In genomic region chr2:231383701-231384435, GRCh38 we compare ENCODE assay signal across 24 cellular contexts. TPM values are rescaled to one million over a fixed set of nuclear protein-coding genes. Genes with fewer than 3 reads are reported as not detected.
A peak's percentile ranks its signal among the peaks of the same experiment; 100 is the strongest.
DNase-seq lines count a peak whose midpoint lies in the region; ATAC-seq and TF ChIP-seq lines count a peak whose summit lies in the region.
"Had no signal": no experiment of that assay in that cellular context is flagged by ENCODE, and none has a peak within 500 bp of the region (broad histone marks: within the 10 kb centered on the region; RNA-seq: fewer than 3 reads in every experiment).

No MANE protein-coding gene starts in this region.

- H3K9me3 ChIP-seq in Panc1 (ENCODE audit: control insufficient read depth, insufficient read depth, low read depth, low read length) (peaks cover 7% of the 10 kb centered on the region; the same call in 1 of the 2 replicates), ascending aorta (no peaks in the 10 kb centered on the region), OCI-LY7 (ENCODE audit: low read length) (peaks cover 8% of the 10 kb centered on the region; the same call in 1 of the 2 replicates)
- H3K9me3 ChIP-seq: thyroid gland had no signal

- no peaks in the 10 kb centered on the region for H4K20me1 ChIP-seq in OCI-LY7 (ENCODE audit: insufficient read depth, low read length)

- TF ChIP-seq CTCF in Panc1 (IDR thresholded peaks at IDR 0.05) (no peak), ascending aorta (IDR thresholded peaks at IDR 0.05) (no peak), OCI-LY7 (conservative IDR thresholded peaks at IDR 0.05; ENCODE audit: low read length) (no peak)

- H3K4me3 ChIP-seq in Panc1 (ENCODE audit: low read depth in 2 of 2, low read length in 2 of 2) (no peak overlapping the region), ascending aorta (no peak overlapping the region), OCI-LY7 (ENCODE audit: low read depth, low read length, poor library complexity, severe bottlenecking) (no peak overlapping the region)
- H3K4me3 ChIP-seq: skin epidermis, thyroid gland had no signal

- H3K36me3 ChIP-seq in Panc1 (ENCODE audit: control insufficient read depth, insufficient read depth, low read length) = no peaks in the 10 kb centered on the region
- no peaks in the 10 kb centered on the region for H3K36me3 ChIP-seq in ascending aorta
- H3K36me3 ChIP-seq in OCI-LY7 (ENCODE audit: insufficient read depth, low read length) = no peaks in the 10 kb centered on the region
- H3K36me3 ChIP-seq: thyroid gland had no signal

- H3K27ac ChIP-seq in Panc1 (ENCODE audit: low read length) (peak overlapping the region; percentile 46), ascending aorta (no peak overlapping the region), OCI-LY7 (ENCODE audit: low read depth, low read length, poor library complexity, severe bottlenecking) (no peak overlapping the region)
- H3K27ac ChIP-seq: skin epidermis, thyroid gland had no signal

- ATAC-seq in Panc1 = peak; percentile 17; the same call in 1 of the 2 replicates
- ATAC-seq in left colon = peak; percentile 81
- ATAC-seq in stimulated activated naive B cell treated with anti-CD40 and anti-IgM and Interleukin-4, amounts not matched to agents 10 μg/mL and 1 μg/mL and 100 μg/mL, for 72 hours (replicated peaks) = peak; percentile 23 to 41
- ATAC-seq in stimulated activated memory B cell treated with anti-CD40 and anti-IgM and Interleukin-4, amounts not matched to agents 10 μg/mL and 1 μg/mL and 100 μg/mL, for 72 hours = no peak
- ATAC-seq: HepG2, T-cell had no signal

- CTCF ChIA-PET in Panc1 (lab: Charles Lee) = interaction anchor here (0.6 kb wide), 1 partner anchor 13 kb away, joined by 4 read pairs; no protein-coding TSS in a partner anchor
- CTCF ChIA-PET in OCI-LY7 (lab: Charles Lee; ENCODE audit: unreplicated experiment) = no interaction called here

- H3K27me3 ChIP-seq in Panc1 (ENCODE audit: control insufficient read depth, insufficient read depth, low read length) (no peaks in the 10 kb centered on the region), ascending aorta (no peaks in the 10 kb centered on the region)
- H3K27me3 ChIP-seq: thyroid gland had no signal

- H2AFZ ChIP-seq in OCI-LY7 (ENCODE audit: low read length) = no peak overlapping the region

- no peaks in the 10 kb centered on the region for H3K27me3 Mint-ChIP-seq in stimulated activated naive B cell treated with anti-CD40 and anti-IgM and Interleukin-4, amounts not matched to agents 10 μg/mL and 1 μg/mL and 100 μg/mL, for 72 hours
- H3K27me3 Mint-ChIP-seq in stimulated activated memory B cell treated with anti-CD40 and anti-IgM and Interleukin-4, amounts not matched to agents 10 μg/mL and 1 μg/mL and 100 μg/mL, for 72 hours = peaks cover 10% of the 10 kb centered on the region
- H3K27me3 Mint-ChIP-seq: stimulated activated naive CD8-positive, alpha-beta T cell treated with anti-CD3 and anti-CD28 coated beads, Interleukin-15, Interleukin-2, amounts not matched to agents 100 ng/mL and 50 ng/mL, for 24 hours had no signal

- H3K36me3 Mint-ChIP-seq in stimulated activated naive B cell treated with anti-CD40 and anti-IgM and Interleukin-4, amounts not matched to agents 10 μg/mL and 1 μg/mL and 100 μg/mL, for 72 hours = peaks cover 14 to 23% of the 10 kb centered on the region in 2 donors
- peaks cover 20% of the 10 kb centered on the region for H3K36me3 Mint-ChIP-seq in stimulated activated memory B cell treated with anti-CD40 and anti-IgM and Interleukin-4, amounts not matched to agents 10 μg/mL and 1 μg/mL and 100 μg/mL, for 72 hours
- H3K36me3 Mint-ChIP-seq: T-cell had no signal

- no peak overlapping the region for H3K27ac Mint-ChIP-seq in stimulated activated naive B cell treated with anti-CD40 and anti-IgM and Interleukin-4, amounts not matched to agents 10 μg/mL and 1 μg/mL and 100 μg/mL, for 72 hours
- H3K27ac Mint-ChIP-seq in stimulated activated memory B cell treated with anti-CD40 and anti-IgM and Interleukin-4, amounts not matched to agents 10 μg/mL and 1 μg/mL and 100 μg/mL, for 72 hours = no peak overlapping the region
- H3K27ac Mint-ChIP-seq: stimulated activated naive CD8-positive, alpha-beta T cell treated with anti-CD3 and anti-CD28 coated beads, Interleukin-15, Interleukin-2, amounts not matched to agents 100 ng/mL and 50 ng/mL, for 24 hours; T-cell had no signal

- intact Hi-C loops in Panc1 (cut with micrococcal nuclease; ENCODE audit: unreplicated experiment) = no loop called here
- intact Hi-C loops in left colon (cut with DNase I, micrococcal nuclease) = no loop called here
- intact Hi-C loops in ascending aorta (cut with DNase I) = no loop called here
- intact Hi-C loops in OCI-LY7 (cut with micrococcal nuclease; ENCODE audit: unreplicated experiment) = no loop called here

- POLR2A ChIA-PET in Panc1 (lab: Charles Lee) (interaction anchor here (0.7 kb wide), 1 partner anchor 18 kb away, joined by 3 read pairs; no protein-coding TSS in a partner anchor), OCI-LY7 (lab: Charles Lee) (no interaction called here)

- H3K4me1 ChIP-seq in Panc1 (ENCODE audit: control insufficient read depth, insufficient read depth, low read length) (peaks cover 24% of the 10 kb centered on the region), ascending aorta (peaks cover 0 to 2% of the 10 kb centered on the region in 2 donors), OCI-LY7 (ENCODE audit: insufficient read depth, low read length, poor library complexity, severe bottlenecking) (no peaks in the 10 kb centered on the region)
- H3K4me1 ChIP-seq: thyroid gland had no signal

- BruUV-seq in Panc1 (replicated peaks; lab: Mats Ljungman, UMichigan) (no TSS peak), OCI-LY7 (replicated peaks; lab: Mats Ljungman, UMichigan) (no TSS peak)

- no peaks in the 10 kb centered on the region for H3K9me2 ChIP-seq in OCI-LY7 (ENCODE audit: insufficient read depth, low read length)

- DNase-seq in NK-92 treated with Interleukin-12 subunit alpha and Interleukin-12 subunit beta, amount 100 ng/mL, for 24 hours (lab: John Stamatoyannopoulos, UW) = peak; percentile 75
- DNase-seq in NK-92 (lab: John Stamatoyannopoulos, UW; ENCODE audit: unreplicated experiment) (no peak), Panc1 (ENCODE audit: low read depth, low spot score) (no peak), left colon (peak; percentile 50 to 60), ascending aorta (ENCODE audit: low spot score in 2 of 2) (no peak), OCI-LY7 (ENCODE audit: low spot score) (no peak)
- DNase-seq in stimulated activated naive B cell treated with anti-CD40 and anti-IgM and Interleukin-4, amounts not matched to agents 10 μg/mL and 1 μg/mL and 100 μg/mL, for 72 hours = no peak
- DNase-seq: 8988T; activated CD4-positive, alpha-beta T cell treated with anti-CD3 and anti-CD28 coated beads for 4 hours; activated naive CD4-positive, alpha-beta T cell treated with anti-CD3 and anti-CD28 coated beads, Interleukin-2, amount 50 U/mL, for 16 hours; AML-193; anterior cingulate cortex; central memory CD4-positive, alpha-beta T cell; NCI-H1436; NCI-H2171 treated with DMSO at 0.1 percent for 48 hours; NCI-H526; Right ventricle myocardium superior; stimulated activated CD4-positive, alpha-beta T cell treated with anti-CD3 and anti-CD28 coated beads, Interleukin-2, amount 100 ng/mL, for 48 hours; thyroid gland had no signal

- in situ Hi-C loops in Panc1 (cut with HindIII; ENCODE audit: low pct_unique_long_range_greater_than_20kb, low sequenced_read_pairs) = no loop called here

- H3K4me3 Mint-ChIP-seq in stimulated activated naive B cell treated with anti-CD40 and anti-IgM and Interleukin-4, amounts not matched to agents 10 μg/mL and 1 μg/mL and 100 μg/mL, for 72 hours = no peak overlapping the region
- no peak overlapping the region for H3K4me3 Mint-ChIP-seq in stimulated activated memory B cell treated with anti-CD40 and anti-IgM and Interleukin-4, amounts not matched to agents 10 μg/mL and 1 μg/mL and 100 μg/mL, for 72 hours
- H3K4me3 Mint-ChIP-seq: stimulated activated naive CD8-positive, alpha-beta T cell treated with anti-CD3 and anti-CD28 coated beads, Interleukin-15, Interleukin-2, amounts not matched to agents 100 ng/mL and 50 ng/mL, for 24 hours; T-cell had no signal

- peaks cover 29 to 31% of the 10 kb centered on the region in 2 donors for H3K4me1 Mint-ChIP-seq in stimulated activated naive B cell treated with anti-CD40 and anti-IgM and Interleukin-4, amounts not matched to agents 10 μg/mL and 1 μg/mL and 100 μg/mL, for 72 hours
- peaks cover 12% of the 10 kb centered on the region for H3K4me1 Mint-ChIP-seq in stimulated activated memory B cell treated with anti-CD40 and anti-IgM and Interleukin-4, amounts not matched to agents 10 μg/mL and 1 μg/mL and 100 μg/mL, for 72 hours
- H3K4me1 Mint-ChIP-seq: T-cell had no signal

- H3K9me3 Mint-ChIP-seq in stimulated activated naive B cell treated with anti-CD40 and anti-IgM and Interleukin-4, amounts not matched to agents 10 μg/mL and 1 μg/mL and 100 μg/mL, for 72 hours = peaks cover 5 to 8% of the 10 kb centered on the region in 2 donors
- peaks cover 12% of the 10 kb centered on the region for H3K9me3 Mint-ChIP-seq in stimulated activated memory B cell treated with anti-CD40 and anti-IgM and Interleukin-4, amounts not matched to agents 10 μg/mL and 1 μg/mL and 100 μg/mL, for 72 hours

- no peak overlapping the region for H3K4me2 ChIP-seq in OCI-LY7 (ENCODE audit: low read length)

- H3K79me2 ChIP-seq in OCI-LY7 (ENCODE audit: insufficient read depth, low read depth, low read length) = no peaks in the 10 kb centered on the region

RNA-seq across cellular contexts. Expression of gene B3GNT7, which starts 11.6 kb away (rescaled TPM):
- total RNA-seq in Panc1 (2021; ENCODE audit: unreplicated experiment) (83.3 TPM), left colon (100 to 1,000 TPM; 110 to 461 TPM), ascending aorta (0.64 TPM), OCI-LY7 (2022) (7.4 and 8.7 TPM in 2 replicates)
- polyA plus RNA-seq in Panc1 (2012; ENCODE audit: insufficient read length) = 85.5 TPM
- 4.5 and 7.8 TPM in 2 replicates for total RNA-seq in OCI-LY7 (2014; rRNA removed; shearing (Covaris generic))

Comparison
In these comparisons a context has a peak if more than half of its experiments do, and no peak if none do; other contexts are left out.
1. DNase-seq: peak in NK-92 treated with Interleukin-12 subunit alpha and Interleukin-12 subunit beta, amount 100 ng/mL, for 24 hours (single experiment) and left colon (2 of 2); none in NK-92 (single experiment), Panc1 (single experiment), stimulated activated naive B cell treated with anti-CD40 and anti-IgM and Interleukin-4, amounts not matched to agents 10 μg/mL and 1 μg/mL and 100 μg/mL, for 72 hours (single experiment), ascending aorta (0 of 2) and OCI-LY7 (single experiment).